In genomic region chr10:131806146-131806545, GRCh38 we compare ENCODE assay signal across 20 cellular contexts.
"Had no signal": no experiment of that assay in that cellular context is flagged by ENCODE, and none has a peak within 500 bp of the region (broad histone marks: within the 10 kb centered on the region; RNA-seq: fewer than 3 reads in every experiment).

No MANE protein-coding gene starts in this region.

- H3K9ac ChIP-seq: neural progenitor cell had no signal

- H3K79me2 ChIP-seq: hepatocyte had no signal

- DNase-seq: cerebellar nuclear complex; effector CD4-positive, alpha-beta T cell; erythroblast; foreskin keratinocyte; kidney glomerular epithelial cell; lower lobe of right lung; occipital lobe; psoas muscle; retina; small intestine; stimulated activated CD4-positive, alpha-beta T cell treated with anti-CD3 and anti-CD28 coated beads, Interleukin-12 subunit alpha, Interleukin-12 subunit beta, amount 100 ng/mL, for 4 hours; testis had no signal

- H2AFZ ChIP-seq: hepatocyte, neural progenitor cell had no signal

- ATAC-seq: foreskin keratinocyte; left lobe of liver; natural killer cell treated with Interleukin-12 subunit alpha and Interleukin-12 subunit beta and Interleukin-15 and Interleukin-18, amount 100 ng/mL, for 72 hours; psoas muscle had no signal

- H3K9me3 ChIP-seq: lower lobe of right lung, psoas muscle, testis, tibial nerve had no signal

- H3K4me2 ChIP-seq: hepatocyte, neural progenitor cell had no signal

- H3K27me3 ChIP-seq: cardiac muscle cell, foreskin keratinocyte, hepatocyte, neural progenitor cell, testis, tibial nerve had no signal

- H3K4me1 ChIP-seq: foreskin keratinocyte, lower lobe of right lung, psoas muscle, testis, tibial nerve had no signal

- FAIRE-seq: colon, endothelial cell of umbilical vein, small intestine had no signal

- H3K27ac ChIP-seq: cardiac muscle cell, foreskin keratinocyte, hepatocyte, lower lobe of right lung, neural progenitor cell, psoas muscle, testis, tibial nerve had no signal

- H3K36me3 ChIP-seq: cardiac muscle cell, lower lobe of right lung, neural progenitor cell, tibial nerve had no signal

- H3K4me3 ChIP-seq: cardiac muscle cell, hepatocyte, lower lobe of right lung, neural progenitor cell, psoas muscle, testis, tibial nerve had no signal
